Comparison of ENCODE assay signal across 8 cellular contexts in the genomic region with DNA sequence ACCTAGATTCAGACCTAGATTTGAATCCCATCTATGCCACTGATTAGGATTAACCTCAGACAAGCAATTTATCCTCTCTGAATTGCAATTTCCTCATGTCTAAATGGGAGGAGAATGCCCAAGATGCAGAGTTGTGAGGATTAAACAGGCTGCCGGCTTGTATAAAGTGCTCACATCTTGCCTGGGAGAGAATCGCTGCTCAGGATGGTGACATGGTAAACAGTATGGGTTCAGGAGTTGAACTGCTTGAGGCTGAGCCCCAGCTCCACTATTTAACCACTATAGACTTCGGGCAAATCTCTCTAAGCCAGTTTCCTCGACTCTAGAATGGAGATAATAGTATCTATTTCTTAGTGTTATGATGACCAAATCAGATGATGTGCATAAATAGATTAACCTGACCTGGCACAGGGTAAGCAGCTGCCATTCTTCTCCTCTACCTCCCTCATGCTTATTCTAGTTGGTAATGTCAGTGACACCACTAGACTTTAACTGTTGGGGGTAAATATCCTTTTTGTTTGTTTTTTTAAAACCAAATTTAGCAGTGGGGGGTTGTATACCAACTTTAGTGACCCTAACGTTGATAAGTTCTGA. TPM values are rescaled to one million over a fixed set of nuclear protein-coding genes. Genes with fewer than 3 reads are reported as not detected.
DNase-seq lines count a peak whose midpoint lies in the region; ATAC-seq, FAIRE-seq and TF ChIP-seq lines count a peak whose summit lies in the region.

No MANE protein-coding gene starts in this region.

- H3K36me3 ChIP-seq in small intestine (ENCODE audit: control insufficient read depth in 2 of 2, insufficient read depth in 2 of 2, low read length in 2 of 2) = peaks cover 9 to 14% of the 10 kb centered on the region in 2 donors

- DNase-seq in NCI-H1092 treated with DMSO at 0.1 percent for 48 hours (lab: John Stamatoyannopoulos, UW) (peak; percentile 59), NCI-H1092 (lab: John Stamatoyannopoulos, UW) (no peak), foreskin fibroblast (no peak), small intestine (no peak), NCI-H2196 (lab: John Stamatoyannopoulos, UW; ENCODE audit: unreplicated experiment) (no peak)
- no peak for DNase-seq in stimulated activated CD4-positive, alpha-beta T cell treated with anti-CD3 and anti-CD28 coated beads, Interleukin-15, amount 100 ng/mL, for 24 hours
- DNase-seq in activated CD8-positive, alpha-beta memory T cell treated with anti-CD3 and anti-CD28 coated beads, Interleukin-2, amount 50 U/mL, for 48 hours = no peak

- no peaks in the 10 kb centered on the region for H3K4me1 ChIP-seq in small intestine (ENCODE audit: control insufficient read depth in 2 of 2, insufficient read depth in 1 of 2, low read depth in 1 of 2, low read length in 1 of 2)

- peak overlapping the region; percentile 65 to 94 for H3K27ac ChIP-seq in small intestine (ENCODE audit: low read depth in 1 of 2, low read length in 1 of 2)

- no peak for TF ChIP-seq CTCF in foreskin fibroblast (IDR thresholded peaks at IDR 0.05; ENCODE audit: low read depth, low read length)

- H3K4me3 ChIP-seq in foreskin fibroblast (ENCODE audit: low read depth in 1 of 2, low read length in 2 of 2) (peak overlapping the region; percentile 22 to 35), small intestine (ENCODE audit: low read depth in 1 of 2, low read length in 2 of 2) (peak overlapping the region in 1 of 2 donors; percentile 10)

- H3K9me3 ChIP-seq in small intestine (ENCODE audit: control insufficient read depth, low read depth) = no peaks in the 10 kb centered on the region

- WGBS in small intestine, 3 donors = 6 to 17% (median 6%) methylated on average over 5 of the region's 5 CpGs

- FAIRE-seq in small intestine (lab: Jason Lieb, UNC) = no peak

- H3K27me3 ChIP-seq in small intestine (ENCODE audit: control insufficient read depth in 2 of 2, insufficient read depth in 2 of 2, low read length in 2 of 2) = no peaks in the 10 kb centered on the region

- ATAC-seq in SK-N-SH treated with all-trans-retinoic acid at 6 μM for 48 hours = peak; percentile 4

TF ChIP-seq in SK-N-SH treated with all-trans-retinoic acid at 6 μM for 48 hours, 23 proteins besides CTCF, POLR2A, EP300 and RAD21:
- TF ChIP-seq ESRRG (CRISPR knock-in tag; IDR thresholded peaks at IDR 0.05) (no peak), ZNF70 (CRISPR knock-in tag; IDR thresholded peaks at IDR 0.05) (peak; percentile 65)

RNA-seq across cellular contexts. Expression of a gene that starts 0.7 kb away (rescaled TPM):
- 1,000 to 10,000 TPM; 1,737 to 4,151 (median 2,764) TPM for polyA plus RNA-seq in small intestine

RNA-seq across cellular contexts. Expression of a gene that starts 9.1 kb away (rescaled TPM):
- 10 to 100 TPM; 58.6 to 62.4 (median 60.9) TPM for polyA plus RNA-seq in small intestine

RNA-seq across cellular contexts. Expression of a gene that starts 17.1 kb away (rescaled TPM):
- polyA plus RNA-seq in small intestine = 1 to 10 TPM; 7.2 to 8.8 (median 7.3) TPM

RNA-seq across cellular contexts. Expression of a gene that starts 17.6 kb away (rescaled TPM):
- polyA plus RNA-seq in small intestine = 1 to 10 TPM in 1 of 3 donors, under 1 TPM in 2; 0.67 to 2.0 (median 0.81) TPM

RNA-seq across cellular contexts. Expression of a gene that starts 24.7 kb away (rescaled TPM):
- 10 to 100 TPM; 20.1 to 84.7 (median 48.1) TPM for polyA plus RNA-seq in small intestine
